In the genomic region with DNA sequence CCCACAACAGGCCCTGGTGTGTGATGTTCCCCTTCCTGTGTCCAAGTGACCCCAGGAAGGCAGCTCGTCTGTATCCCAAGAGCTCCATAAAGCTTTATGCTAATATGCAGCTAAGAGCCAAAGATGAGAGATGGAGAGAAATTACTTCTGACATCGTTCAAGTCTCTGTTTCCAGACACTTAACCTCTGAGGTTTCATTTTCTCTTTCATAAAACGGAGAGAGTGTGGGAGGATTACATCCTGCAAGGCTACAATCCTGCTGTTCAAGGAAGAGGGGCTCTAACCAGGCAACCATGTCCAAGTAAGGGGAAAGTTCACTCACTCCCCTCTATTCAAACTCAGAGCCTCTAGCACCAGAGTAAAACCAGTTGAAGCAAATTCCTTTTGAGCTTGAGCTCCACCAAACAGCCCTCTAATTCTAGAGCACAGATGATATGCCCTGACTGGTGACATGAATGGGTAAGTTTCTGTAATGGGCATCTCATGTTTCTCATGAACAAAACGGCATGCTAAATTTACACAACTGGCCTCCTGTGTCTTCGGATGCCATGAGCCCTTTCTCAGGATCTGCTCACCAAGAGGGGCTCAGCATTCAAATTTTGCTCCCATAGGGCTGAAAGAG, we compare ENCODE assay signal across 13 cellular contexts.
DNase-seq lines count a peak whose midpoint lies in the region; ATAC-seq and TF ChIP-seq lines count a peak whose summit lies in the region.
"Had no signal": no experiment of that assay in that cellular context is flagged by ENCODE, and none has a peak within 500 bp of the region (broad histone marks: within the 10 kb centered on the region; RNA-seq: fewer than 3 reads in every experiment).

No MANE protein-coding gene starts in this region.

- H3K4me3 ChIP-seq in right lobe of liver: no peak overlapping the region
- H3K4me3 ChIP-seq: left ventricle myocardium inferior, Peyer's patch had no signal

- no peak for ATAC-seq in natural killer cell treated with Interleukin-12 subunit alpha and Interleukin-12 subunit beta and Interleukin-15 and Interleukin-18, amount 100 ng/mL, for 72 hours
- ATAC-seq in natural killer cell: no peak
- ATAC-seq in HG02852 (IDR thresholded peaks at IDR 0.05; ENCODE audit: unreplicated experiment): peak; percentile 54
- ATAC-seq in stimulated activated naive CD8-positive, alpha-beta T cell treated with anti-CD3 and anti-CD28 coated beads, Interleukin-15, amount 100 ng/mL, for 72 hours: peak; percentile 49
- ATAC-seq in omental fat pad (ENCODE audit: low FRiP score): no peak
- no peak for ATAC-seq in right lobe of liver

- H3K36me3 ChIP-seq in right lobe of liver: no peaks in the 10 kb centered on the region
- H3K36me3 ChIP-seq: left ventricle myocardium inferior, Peyer's patch had no signal

- TF ChIP-seq POLR2A in right lobe of liver (IDR thresholded peaks at IDR 0.05): no peak

- DNase-seq in natural killer cell treated with Interleukin-12 subunit alpha and Interleukin-12 subunit beta and Interleukin-15 and Interleukin-18, amount 100 ng/mL, for 72 hours (ENCODE audit: low spot score): no peak
- no peak for DNase-seq in natural killer cell
- no peak for DNase-seq in stimulated activated naive CD8-positive, alpha-beta T cell treated with anti-CD3 and anti-CD28 coated beads, Interleukin-15, amount 100 ng/mL, for 72 hours
- DNase-seq in RPMI8226: no peak
- no peak for DNase-seq in omental fat pad (ENCODE audit: low spot score)
- DNase-seq in right lobe of liver: no peak
- DNase-seq: activated CD4-positive, alpha-beta T cell treated with anti-CD3 and anti-CD28 coated beads, Interleukin-2, amount 50 U/mL, for 48 hours; AML-193; caudate nucleus; left ventricle myocardium inferior; Peyer's patch had no signal

- H3K4me3 Mint-ChIP-seq in natural killer cell treated with Interleukin-12 subunit alpha and Interleukin-12 subunit beta and Interleukin-15 and Interleukin-18, amount 100 ng/mL, for 72 hours: peak overlapping the region; percentile 39
- no peak overlapping the region for H3K4me3 Mint-ChIP-seq in natural killer cell
- peak overlapping the region; percentile 81 for H3K4me3 Mint-ChIP-seq in T-helper 1 cell treated with Interleukin-12 subunit alpha and Interleukin-12 subunit beta and Interleukin-4 antibody, amounts not matched to agents 30 μg/mL and 1 μg/mL, for 36 hours
- H3K4me3 Mint-ChIP-seq in stimulated activated naive CD8-positive, alpha-beta T cell treated with anti-CD3 and anti-CD28 coated beads, Interleukin-15, amount 100 ng/mL, for 72 hours: peak overlapping the region; percentile 31 to 45

- intact Hi-C loops in natural killer cell (cut with micrococcal nuclease): no loop called here
- intact Hi-C loops in right lobe of liver (cut with DNase I): no loop called here

- peaks cover 2 to 9% of the 10 kb centered on the region in 2 donors for H3K27me3 Mint-ChIP-seq in natural killer cell treated with Interleukin-12 subunit alpha and Interleukin-12 subunit beta and Interleukin-15 and Interleukin-18, amount 100 ng/mL, for 72 hours
- H3K27me3 Mint-ChIP-seq in natural killer cell (ENCODE audit: low read depth in 2 of 2): peaks cover 0 to 5% of the 10 kb centered on the region in 2 donors
- peaks cover 5% of the 10 kb centered on the region for H3K27me3 Mint-ChIP-seq in T-helper 1 cell treated with Interleukin-12 subunit alpha and Interleukin-12 subunit beta and Interleukin-4 antibody, amounts not matched to agents 30 μg/mL and 1 μg/mL, for 36 hours (ENCODE audit: low read depth)
- H3K27me3 Mint-ChIP-seq in stimulated activated naive CD8-positive, alpha-beta T cell treated with anti-CD3 and anti-CD28 coated beads, Interleukin-15, amount 100 ng/mL, for 72 hours: peaks cover 8% of the 10 kb centered on the region

- H3K9me3 ChIP-seq in right lobe of liver: no peaks in the 10 kb centered on the region
- H3K9me3 ChIP-seq: left ventricle myocardium inferior, Peyer's patch had no signal

- H3K27ac Mint-ChIP-seq in natural killer cell treated with Interleukin-12 subunit alpha and Interleukin-12 subunit beta and Interleukin-15 and Interleukin-18, amount 100 ng/mL, for 72 hours: peak overlapping the region in 1 of 2 donors; percentile 37
- no peak overlapping the region for H3K27ac Mint-ChIP-seq in natural killer cell
- H3K27ac Mint-ChIP-seq in T-helper 1 cell treated with Interleukin-12 subunit alpha and Interleukin-12 subunit beta and Interleukin-4 antibody, amounts not matched to agents 30 μg/mL and 1 μg/mL, for 36 hours: peak overlapping the region; percentile 77
- H3K27ac Mint-ChIP-seq in stimulated activated naive CD8-positive, alpha-beta T cell treated with anti-CD3 and anti-CD28 coated beads, Interleukin-15, amount 100 ng/mL, for 72 hours: peak overlapping the region in 1 of 2 donors; percentile 61

- no peaks in the 10 kb centered on the region for H3K4me1 Mint-ChIP-seq in natural killer cell treated with Interleukin-12 subunit alpha and Interleukin-12 subunit beta and Interleukin-15 and Interleukin-18, amount 100 ng/mL, for 72 hours (ENCODE audit: low read depth in 2 of 2)
- H3K4me1 Mint-ChIP-seq in natural killer cell: no peaks in the 10 kb centered on the region
- H3K4me1 Mint-ChIP-seq in T-helper 1 cell treated with Interleukin-12 subunit alpha and Interleukin-12 subunit beta and Interleukin-4 antibody, amounts not matched to agents 30 μg/mL and 1 μg/mL, for 36 hours (ENCODE audit: low read depth): peaks cover 15% of the 10 kb centered on the region
- H3K4me1 Mint-ChIP-seq in stimulated activated naive CD8-positive, alpha-beta T cell treated with anti-CD3 and anti-CD28 coated beads, Interleukin-15, amount 100 ng/mL, for 72 hours: peaks cover 13% of the 10 kb centered on the region

- no peak overlapping the region for H3K27ac ChIP-seq in right lobe of liver
- H3K27ac ChIP-seq: left ventricle myocardium inferior had no signal

- no peaks in the 10 kb centered on the region for H3K36me3 Mint-ChIP-seq in natural killer cell treated with Interleukin-12 subunit alpha and Interleukin-12 subunit beta and Interleukin-15 and Interleukin-18, amount 100 ng/mL, for 72 hours
- H3K36me3 Mint-ChIP-seq in natural killer cell: no peaks in the 10 kb centered on the region
- no peaks in the 10 kb centered on the region for H3K36me3 Mint-ChIP-seq in T-helper 1 cell treated with Interleukin-12 subunit alpha and Interleukin-12 subunit beta and Interleukin-4 antibody, amounts not matched to agents 30 μg/mL and 1 μg/mL, for 36 hours (ENCODE audit: low read depth)

- H3K4me1 ChIP-seq in right lobe of liver: peaks cover 0 to 9% (median 0%) of the 10 kb centered on the region in 4 donors
- H3K4me1 ChIP-seq: left ventricle myocardium inferior had no signal

- no peaks in the 10 kb centered on the region for H3K9me3 Mint-ChIP-seq in natural killer cell treated with Interleukin-12 subunit alpha and Interleukin-12 subunit beta and Interleukin-15 and Interleukin-18, amount 100 ng/mL, for 72 hours
- no peaks in the 10 kb centered on the region for H3K9me3 Mint-ChIP-seq in natural killer cell
- no peaks in the 10 kb centered on the region for H3K9me3 Mint-ChIP-seq in T-helper 1 cell treated with Interleukin-12 subunit alpha and Interleukin-12 subunit beta and Interleukin-4 antibody, amounts not matched to agents 30 μg/mL and 1 μg/mL, for 36 hours
- H3K9me3 Mint-ChIP-seq in stimulated activated naive CD8-positive, alpha-beta T cell treated with anti-CD3 and anti-CD28 coated beads, Interleukin-15, amount 100 ng/mL, for 72 hours: no peaks in the 10 kb centered on the region

- WGBS in right lobe of liver (ENCODE audit: insufficient coverage, low coverage, low lambda C conversion rate, missing lambda C conversion rate): 50% methylated on average over 5 of the region's 5 CpGs

- TF ChIP-seq CTCF in natural killer cell (IDR thresholded peaks at IDR 0.05) (no peak), omental fat pad (IDR thresholded peaks at IDR 0.05) (no peak), right lobe of liver (IDR thresholded peaks at IDR 0.05) (no peak)

- H3K27me3 ChIP-seq in right lobe of liver: no peaks in the 10 kb centered on the region
- H3K27me3 ChIP-seq: Peyer's patch had no signal

Comparison
In these comparisons a context has a peak if more than half of its experiments do, and no peak if none do; other contexts are left out.
1. ATAC-seq: peak in HG02852 (single experiment) and stimulated activated naive CD8-positive, alpha-beta T cell treated with anti-CD3 and anti-CD28 coated beads, Interleukin-15, amount 100 ng/mL, for 72 hours (single experiment); none in natural killer cell treated with Interleukin-12 subunit alpha and Interleukin-12 subunit beta and Interleukin-15 and Interleukin-18, amount 100 ng/mL, for 72 hours (0 of 2), natural killer cell (0 of 3), omental fat pad (single experiment) and right lobe of liver (0 of 4).